In the genomic region with DNA sequence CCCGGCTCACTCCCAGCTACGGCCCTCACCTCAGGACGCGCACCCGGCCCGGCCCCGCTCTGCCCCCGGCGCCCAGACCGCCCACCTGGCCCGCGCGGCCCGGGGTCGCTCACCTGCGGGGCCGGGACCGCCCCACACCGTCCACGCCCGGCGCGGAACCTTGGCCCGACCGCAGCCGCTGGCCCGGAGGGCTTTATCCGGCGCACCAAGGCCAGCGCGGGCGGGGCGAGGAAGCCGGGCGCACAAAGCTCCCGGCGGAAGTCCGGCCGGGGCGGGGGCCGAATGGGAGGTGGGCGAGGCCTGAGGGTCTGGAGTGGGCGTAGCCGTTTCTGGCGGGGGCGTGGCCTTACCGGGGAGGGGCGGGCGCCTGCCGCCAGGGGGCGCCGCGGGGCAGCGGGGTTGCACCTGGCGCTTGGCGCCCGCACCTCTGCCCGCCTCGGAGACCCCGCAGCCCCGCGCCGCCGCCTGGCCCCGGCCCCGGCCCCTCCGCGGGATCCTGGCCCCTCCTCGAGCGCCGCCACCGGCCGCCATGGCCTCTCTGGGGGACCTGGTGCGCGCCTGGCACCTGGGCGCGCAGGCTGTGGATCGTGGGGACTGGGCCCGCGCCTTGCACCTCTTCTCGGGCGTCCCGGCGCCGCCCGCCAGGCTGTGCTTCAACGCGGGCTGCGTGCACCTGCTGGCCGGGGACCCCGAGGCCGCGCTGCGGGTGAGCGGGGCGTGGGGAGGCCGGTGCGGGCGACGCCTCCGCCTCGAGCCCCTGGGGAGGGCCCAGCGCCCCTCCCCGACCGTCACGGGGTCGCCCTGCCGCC, we compare ENCODE assay signal across 8 cellular contexts. TPM values are rescaled to one million over a fixed set of nuclear protein-coding genes. Genes with fewer than 3 reads are reported as not detected.
DNase-seq lines count a peak whose midpoint lies in the region; ATAC-seq and TF ChIP-seq lines count a peak whose summit lies in the region.

A gene with protein sequence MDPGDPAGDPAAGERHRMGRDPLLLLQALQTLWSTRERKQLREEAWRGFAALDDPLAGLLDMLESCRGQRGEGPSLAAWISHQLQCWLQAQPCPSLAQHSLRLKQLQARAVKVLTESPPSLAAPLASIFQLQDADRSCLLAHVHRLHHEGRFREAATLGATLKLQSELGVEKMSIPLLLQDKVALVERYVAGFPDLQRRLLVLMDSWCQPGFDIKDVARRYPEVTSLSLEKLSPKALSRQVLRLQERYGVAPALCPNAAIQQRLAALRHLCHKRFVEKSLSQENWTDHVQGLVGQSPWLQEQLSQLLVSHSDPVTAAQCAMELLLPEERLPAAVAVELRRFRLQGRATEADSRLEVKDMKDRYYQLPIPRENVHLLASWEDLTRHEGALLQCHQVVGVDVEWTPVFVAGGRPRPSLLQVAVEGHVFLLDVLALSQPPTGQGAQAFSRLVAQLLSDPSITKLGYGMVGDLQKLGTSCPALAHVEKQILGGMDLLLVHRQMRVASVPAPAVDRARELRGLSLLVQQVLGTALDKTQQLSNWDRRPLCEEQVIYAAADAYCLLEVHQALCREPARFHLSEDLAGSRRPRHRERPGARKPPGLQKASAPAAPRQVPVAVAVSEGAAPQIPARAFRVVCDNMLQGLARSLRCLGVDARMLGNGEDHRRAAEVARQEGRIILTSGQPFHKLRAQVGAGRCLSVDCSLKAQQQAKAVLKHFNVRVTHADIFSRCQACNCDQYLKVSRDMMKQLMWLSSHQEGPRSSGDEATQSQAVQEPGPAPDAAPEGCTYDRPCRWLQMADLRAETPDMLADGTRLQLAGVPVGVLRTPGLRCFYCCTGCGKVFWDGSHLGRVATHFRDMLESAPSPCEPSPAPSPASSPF (minus strand): TSS at position 162 of the 809 bp plus-strand sequence. CDS start 27,805 bp downstream, outside the sequence.
A gene with protein sequence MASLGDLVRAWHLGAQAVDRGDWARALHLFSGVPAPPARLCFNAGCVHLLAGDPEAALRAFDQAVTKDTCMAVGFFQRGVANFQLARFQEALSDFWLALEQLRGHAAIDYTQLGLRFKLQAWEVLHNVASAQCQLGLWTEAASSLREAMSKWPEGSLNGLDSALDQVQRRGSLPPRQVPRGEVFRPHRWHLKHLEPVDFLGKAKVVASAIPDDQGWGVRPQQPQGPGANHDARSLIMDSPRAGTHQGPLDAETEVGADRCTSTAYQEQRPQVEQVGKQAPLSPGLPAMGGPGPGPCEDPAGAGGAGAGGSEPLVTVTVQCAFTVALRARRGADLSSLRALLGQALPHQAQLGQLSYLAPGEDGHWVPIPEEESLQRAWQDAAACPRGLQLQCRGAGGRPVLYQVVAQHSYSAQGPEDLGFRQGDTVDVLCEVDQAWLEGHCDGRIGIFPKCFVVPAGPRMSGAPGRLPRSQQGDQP (plus strand): TSS at position 393 of the 809 bp plus-strand sequence. CDS start 137 bp downstream, at position 530.

- peak within 1 kb of the TSS; percentile 94 to 99 for H3K9ac ChIP-seq in colonic mucosa (ENCODE audit: low read depth in 2 of 2, low read length in 2 of 2)

- ATAC-seq in GM19043 (IDR thresholded peaks at IDR 0.05; ENCODE audit: low read depth, unreplicated experiment) (peak; percentile 82), HG03342 (IDR thresholded peaks at IDR 0.05; ENCODE audit: unreplicated experiment) (peak; percentile 76), left lobe of liver (peak; percentile 95)

- DNase-seq in Ammon's horn (ENCODE audit: low spot score) = peak; percentile 91
- peak; percentile 92 for DNase-seq in NCI-H460 (ENCODE audit: extremely low read depth, low read depth)
- DNase-seq in activated CD4-positive, alpha-beta T cell treated with anti-CD3 and anti-CD28 coated beads for 4 hours = peak; percentile 88 to 91
- DNase-seq in colonic mucosa = peak; percentile 96
- peak; percentile 95 for DNase-seq in left lobe of liver (ENCODE audit: low spot score)
- DNase-seq in stimulated activated CD4-positive, alpha-beta T cell treated with anti-CD3 and anti-CD28 coated beads, Interleukin-1b, Interleukin-23, amount 100 ng/mL, for 48 hours = peak; percentile 95

- intact Hi-C loops in colonic mucosa (cut with DNase I) = no loop called here

- H3K27me3 ChIP-seq in colonic mucosa = no peaks in the 10 kb centered on the region

- no peaks in the 10 kb centered on the region for H3K4me1 ChIP-seq in colonic mucosa

- no peaks in the 10 kb centered on the region for H3K36me3 ChIP-seq in colonic mucosa

- H3K4me3 ChIP-seq in colonic mucosa = peak within 1 kb of the TSS; percentile 98

- peak; percentile 19 for TF ChIP-seq CTCF in colonic mucosa (IDR thresholded peaks at IDR 0.05)

- H3K27ac ChIP-seq in colonic mucosa = peak within 1 kb of the TSS; percentile 86

- H3K9me3 ChIP-seq in colonic mucosa = no peaks in the 10 kb centered on the region

RNA-seq across cellular contexts. Expression of the first gene that starts in this region (rescaled TPM):
- 8.4 and 12.8 TPM in 2 replicates for total RNA-seq in NCI-H460 (2014; rRNA removed; shearing (Covaris generic))
- polyA plus RNA-seq in NCI-H460 (2014; cell fraction: nucleus; rRNA removed) = 53.6 and 67.3 TPM in 2 replicates
- 10 to 100 TPM; 34.9 to 36.4 TPM for total RNA-seq in colonic mucosa
- 19.3 TPM for total RNA-seq in left lobe of liver

RNA-seq across cellular contexts. Expression of the second gene that starts in this region (rescaled TPM):
- total RNA-seq in NCI-H460 (2014; rRNA removed; shearing (Covaris generic)) = 0.92 and 2.0 TPM in 2 replicates
- 5.5 and 10.1 TPM in 2 replicates for polyA plus RNA-seq in NCI-H460 (2014; cell fraction: nucleus; rRNA removed)
- total RNA-seq in colonic mucosa (10 to 100 TPM; 27.5 to 29.3 TPM), left lobe of liver (6.0 TPM)

Comparison
In these comparisons a context has a peak if more than half of its experiments do, and no peak if none do; other contexts are left out.
1. Peak in every context shown above with its lines: DNase-seq, ATAC-seq, H3K4me3 ChIP-seq and H3K27ac ChIP-seq.